8 cellular contexts compared by ENCODE assay signal in genomic region chr1:35220976-35221375, GRCh38. TPM values are rescaled to one million over a fixed set of nuclear protein-coding genes. Genes with fewer than 3 reads are reported as not detected.
DNase-seq lines count a peak whose midpoint lies in the region; ATAC-seq and TF ChIP-seq lines count a peak whose summit lies in the region.

No MANE protein-coding gene starts in this region.

- POLR2A ChIA-PET in AG04450 (lab: Yijun Ruan, JAX): no interaction called here

- no peaks in the 10 kb centered on the region for H3K9me3 ChIP-seq in AG04450 (ENCODE audit: control insufficient read depth, insufficient read depth, low read length)

- CTCF ChIA-PET in AG04450 (lab: Charles Lee): interaction anchor here (4.4 kb wide), 1 partner anchor 19 kb away, joined by 19 read pairs; no protein-coding TSS in a partner anchor

- TF ChIP-seq CTCF in AG04450 (IDR thresholded peaks at IDR 0.05; ENCODE audit: low read depth, low read length): peak; percentile 50
- TF ChIP-seq CTCF in GM10266 (IDR thresholded peaks at IDR 0.05; ENCODE audit: control insufficient read depth, insufficient read depth, low read depth, missing control alignments): peak; percentile 33
- TF ChIP-seq CTCF in fibroblast of villous mesenchyme (IDR thresholded peaks at IDR 0.05; ENCODE audit: insufficient read depth, low read depth, low read length): peak; percentile 55

- H3K27me3 ChIP-seq in AG04450 (ENCODE audit: control insufficient read depth, insufficient read depth, low read length): no peaks in the 10 kb centered on the region

- no peak overlapping the region for H3K27ac ChIP-seq in AG04450 (ENCODE audit: low read depth, low read length)

- no peak for DNase-seq in AG04450 (ENCODE audit: low read depth, low spot score)
- DNase-seq in GM10266 (ENCODE audit: extremely low spot score): peak; percentile 25
- DNase-seq in RKO (ENCODE audit: low spot score): peak; percentile 36
- DNase-seq in fibroblast of villous mesenchyme (ENCODE audit: low read depth): no peak
- DNase-seq in 8988T: no peak
- DNase-seq in effector CD4-positive, alpha-beta T cell: no peak
- DNase-seq in retina: no peak

- ATAC-seq in HG03139 (IDR thresholded peaks at IDR 0.05; ENCODE audit: unreplicated experiment): no peak

- H3K4me3 ChIP-seq in AG04450 (ENCODE audit: low read depth, low read length): no peak overlapping the region
- H3K4me3 ChIP-seq in fibroblast of villous mesenchyme (ENCODE audit: low read depth, low read length): no peak overlapping the region

RNA-seq across cellular contexts. Expression of gene SFPQ, which starts 28.0 kb away (rescaled TPM):
- 107 and 126 TPM in 2 replicates for polyA plus RNA-seq in AG04450 (2011; rRNA removed)
- 48.4 and 93.0 TPM in 2 replicates for polyA minus RNA-seq in AG04450 (2011; rRNA and poly(A)+ RNA removed)
- total RNA-seq in fibroblast of villous mesenchyme: 235 and 244 TPM in 2 replicates

RNA-seq across cellular contexts. Expression of gene ZMYM4, which starts 47.5 kb away (rescaled TPM):
- 40.3 and 58.3 TPM in 2 replicates for polyA plus RNA-seq in AG04450 (2011; rRNA removed)
- polyA minus RNA-seq in AG04450 (2011; rRNA and poly(A)+ RNA removed): 54.6 and 86.7 TPM in 2 replicates
- total RNA-seq in fibroblast of villous mesenchyme: 42.8 and 59.6 TPM in 2 replicates

Comparison
In these comparisons a context has a peak if more than half of its experiments do, and no peak if none do; other contexts are left out.
1. DNase-seq: peak in GM10266 (single experiment) and RKO (single experiment); none in AG04450 (single experiment), fibroblast of villous mesenchyme (single experiment), 8988T (single experiment), effector CD4-positive, alpha-beta T cell (single experiment) and retina (single experiment).
2. Peak in every context shown above with its lines, with median percentiles within 50 percentile points of each other: CTCF ChIP-seq.